ENCODE assay signal across 1 cellular context in genomic region chr19:48553676-48554384, GRCh38.
A peak's percentile ranks its signal among the peaks of the same experiment; 100 is the strongest.
TF ChIP-seq lines count a peak whose summit lies in the region.

No MANE protein-coding gene starts in this region.

TF ChIP-seq in K562, 482 proteins besides CTCF, POLR2A, EP300 and RAD21 (continued from another document and continues in another):
- TF ChIP-seq ZBTB40 (IDR thresholded peaks at IDR 0.05) (no peak), ZBTB40 (CRISPR knock-in tag; IDR thresholded peaks at IDR 0.05) (no peak), ZEB2 (IDR thresholded peaks at IDR 0.05) (no peak), MCM7 (IDR thresholded peaks at IDR 0.05) (no peak), SAFB2 (IDR thresholded peaks at IDR 0.05; ENCODE audit: borderline replicate concordance, low read depth, low read length, severe bottlenecking) (no peak), SNRNP70 (optimal IDR thresholded peaks at IDR 0.05; ENCODE audit: low read depth, low read length) (no peak), BCOR (IDR thresholded peaks at IDR 0.05) (peak; percentile 92), CREBBP (IDR thresholded peaks at IDR 0.05; ENCODE audit: low read depth, low read length) (no peak), LARP7 (IDR thresholded peaks at IDR 0.05) (no peak), NBN (IDR thresholded peaks at IDR 0.05; ENCODE audit: low read depth) (peak; percentile 75; the same call in 1 of the 2 replicates), ELF4 (CRISPR knock-in tag; IDR thresholded peaks at IDR 0.05) (no peak), ZNF584 (CRISPR knock-in tag; IDR thresholded peaks at IDR 0.05; ENCODE audit: low read depth) (0 out of 2 replicates have a peak, but pooled peaks have one; percentile 40), MED1 (CRISPR knock-in tag; IDR thresholded peaks at IDR 0.05; ENCODE audit: borderline replicate concordance) (no peak), ZNF239 (CRISPR knock-in tag; IDR thresholded peaks at IDR 0.05) (no peak), TEAD4 (IDR thresholded peaks at IDR 0.05; ENCODE audit: low read length) (peak; percentile 62; the same call in 1 of the 2 replicates), TEAD4 (CRISPR knock-in tag; IDR thresholded peaks at IDR 0.05; ENCODE audit: borderline replicate concordance) (no peak), ZNF253 (CRISPR knock-in tag; conservative IDR thresholded peaks at IDR 0.05) (no peak), NFRKB (IDR thresholded peaks at IDR 0.05; ENCODE audit: low read depth) (no peak), NR2F6 (CRISPR knock-in tag; IDR thresholded peaks at IDR 0.05) (no peak), PHB2 (IDR thresholded peaks at IDR 0.05; ENCODE audit: low read depth) (no peak), ZBED1 (IDR thresholded peaks at IDR 0.05) (no peak), CREB1 (IDR thresholded peaks at IDR 0.05) (peak; percentile 56), CREB1 (CRISPR knock-in tag; IDR thresholded peaks at IDR 0.05) (peak; percentile 45; the same call in 1 of the 2 replicates), ZBTB1 (CRISPR knock-in tag; IDR thresholded peaks at IDR 0.05; ENCODE audit: borderline replicate concordance, low read depth) (no peak), CBFA2T3 (IDR thresholded peaks at IDR 0.05) (peak; percentile 87), MTA1 (IDR thresholded peaks at IDR 0.05; ENCODE audit: borderline replicate concordance) (peak; percentile 62; the same call in 1 of the 2 replicates), SAFB (IDR thresholded peaks at IDR 0.05; ENCODE audit: borderline replicate concordance, low read depth, low read length) (no peak), SUPT5H (IDR thresholded peaks at IDR 0.05) (no peak), GTF2B (IDR thresholded peaks at IDR 0.05; ENCODE audit: extremely low read depth, insufficient read length) (no peak), PBX2 (CRISPR knock-in tag; IDR thresholded peaks at IDR 0.05; ENCODE audit: low read depth) (no peak), PBX2 (tag; conservative IDR thresholded peaks at IDR 0.05; ENCODE audit: low read depth) (no peak), KLF13 (tag; IDR thresholded peaks at IDR 0.05; ENCODE audit: borderline replicate concordance, low read depth) (no peak), PHF8 (IDR thresholded peaks at IDR 0.05; ENCODE audit: borderline replicate concordance, low read length) (no peak), SNIP1 (IDR thresholded peaks at IDR 0.05; ENCODE audit: low read depth) (no peak), ZNF699 (CRISPR knock-in tag; IDR thresholded peaks at IDR 0.05; ENCODE audit: insufficient replicate concordance) (no peak), PTBP1 (IDR thresholded peaks at IDR 0.05; ENCODE audit: low read depth, low read length) (peak; percentile 63; the same call in 1 of the 2 replicates), FOXP1 (CRISPR knock-in tag; IDR thresholded peaks at IDR 0.05) (peak; percentile 74; the same call in 1 of the 2 replicates), GATA2 (CRISPR knock-in tag; IDR thresholded peaks at IDR 0.05) (peak; percentile 75), ZNF134 (CRISPR knock-in tag; conservative IDR thresholded peaks at IDR 0.05) (no peak), NCOR1 (IDR thresholded peaks at IDR 0.05) (peak; percentile 69), SRSF9 (IDR thresholded peaks at IDR 0.05; ENCODE audit: borderline replicate concordance, low read depth, low read length) (no peak), TBP (optimal IDR thresholded peaks at IDR 0.05; ENCODE audit: low read depth, low read length) (no peak), L3MBTL2 (IDR thresholded peaks at IDR 0.05) (peak; percentile 62), KLF1 (tag; IDR thresholded peaks at IDR 0.05) (no peak), POLR2H (tag; IDR thresholded peaks at IDR 0.05; ENCODE audit: low read depth) (no peak), TFAM (CRISPR knock-in tag; conservative IDR thresholded peaks at IDR 0.05) (no peak), BRCA1 (IDR thresholded peaks at IDR 0.05) (no peak), BRCA1 (CRISPR knock-in tag; IDR thresholded peaks at IDR 0.05) (no peak), SRSF1 (IDR thresholded peaks at IDR 0.05; ENCODE audit: low read depth, low read length) (no peak), ATF7 (IDR thresholded peaks at IDR 0.05) (peak; percentile 92), ZNF639 (CRISPR knock-in tag; conservative IDR thresholded peaks at IDR 0.05 in 1 of 2, IDR thresholded peaks at IDR 0.05 in 1 of 2) (no peak), ZBTB2 (IDR thresholded peaks at IDR 0.05) (no peak), NR2C2 (CRISPR knock-in tag; IDR thresholded peaks at IDR 0.05) (no peak), NR2C2 (tag; IDR thresholded peaks at IDR 0.05) (peak; percentile 76)
- TF ChIP-seq, protein P1, sequence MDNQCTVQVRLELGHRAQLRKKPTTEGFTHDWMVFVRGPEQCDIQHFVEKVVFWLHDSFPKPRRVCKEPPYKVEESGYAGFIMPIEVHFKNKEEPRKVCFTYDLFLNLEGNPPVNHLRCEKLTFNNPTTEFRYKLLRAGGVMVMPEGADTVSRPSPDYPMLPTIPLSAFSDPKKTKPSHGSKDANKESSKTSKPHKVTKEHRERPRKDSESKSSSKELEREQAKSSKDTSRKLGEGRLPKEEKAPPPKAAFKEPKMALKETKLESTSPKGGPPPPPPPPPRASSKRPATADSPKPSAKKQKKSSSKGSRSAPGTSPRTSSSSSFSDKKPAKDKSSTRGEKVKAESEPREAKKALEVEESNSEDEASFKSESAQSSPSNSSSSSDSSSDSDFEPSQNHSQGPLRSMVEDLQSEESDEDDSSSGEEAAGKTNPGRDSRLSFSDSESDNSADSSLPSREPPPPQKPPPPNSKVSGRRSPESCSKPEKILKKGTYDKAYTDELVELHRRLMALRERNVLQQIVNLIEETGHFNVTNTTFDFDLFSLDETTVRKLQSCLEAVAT (IDR thresholded peaks at IDR 0.05), result no peak
- TF ChIP-seq, protein P2, sequence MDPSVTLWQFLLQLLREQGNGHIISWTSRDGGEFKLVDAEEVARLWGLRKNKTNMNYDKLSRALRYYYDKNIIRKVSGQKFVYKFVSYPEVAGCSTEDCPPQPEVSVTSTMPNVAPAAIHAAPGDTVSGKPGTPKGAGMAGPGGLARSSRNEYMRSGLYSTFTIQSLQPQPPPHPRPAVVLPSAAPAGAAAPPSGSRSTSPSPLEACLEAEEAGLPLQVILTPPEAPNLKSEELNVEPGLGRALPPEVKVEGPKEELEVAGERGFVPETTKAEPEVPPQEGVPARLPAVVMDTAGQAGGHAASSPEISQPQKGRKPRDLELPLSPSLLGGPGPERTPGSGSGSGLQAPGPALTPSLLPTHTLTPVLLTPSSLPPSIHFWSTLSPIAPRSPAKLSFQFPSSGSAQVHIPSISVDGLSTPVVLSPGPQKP (CRISPR knock-in tag; IDR thresholded peaks at IDR 0.05), result no peak
